9 cellular contexts compared by ENCODE assay signal in the genomic region with DNA sequence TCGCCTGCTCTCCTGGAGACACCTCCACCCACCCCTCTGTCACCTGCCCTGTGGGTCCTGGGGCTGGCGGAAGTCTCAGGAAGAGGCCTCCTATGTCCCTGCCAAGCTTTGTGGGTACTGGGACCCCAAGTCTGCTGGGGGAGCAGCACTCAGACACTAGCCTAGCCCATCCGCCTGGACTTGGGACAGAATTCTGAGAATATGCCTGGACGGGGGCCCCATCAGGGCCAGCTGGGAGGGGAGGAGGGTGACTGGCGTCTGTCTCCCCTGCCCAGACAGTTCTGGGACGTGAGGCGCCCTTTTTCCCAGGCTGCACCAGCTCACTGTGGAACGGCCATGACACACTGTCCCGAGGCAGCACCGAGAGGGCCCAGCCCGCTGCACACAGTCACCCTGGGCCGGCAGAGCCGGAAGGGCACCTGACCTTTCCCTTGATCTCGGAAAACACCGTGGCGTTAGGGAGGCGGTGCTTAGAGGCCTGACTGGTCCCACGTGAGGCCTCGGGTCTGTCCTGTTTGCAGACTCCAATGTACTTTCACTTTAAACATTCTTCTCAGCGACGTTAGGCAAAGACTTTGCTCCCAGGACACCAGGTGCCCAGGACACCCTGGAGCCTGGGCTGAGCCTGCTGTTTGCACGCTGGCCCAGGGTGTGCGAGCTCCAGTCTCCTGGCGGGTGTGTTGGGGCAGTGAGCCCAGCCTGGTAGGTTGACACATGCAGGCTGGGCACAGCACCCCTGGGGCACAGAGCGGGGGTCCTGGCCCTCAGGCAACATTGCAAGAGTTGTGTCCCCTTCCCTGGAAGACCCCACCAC. TPM values are rescaled to one million over a fixed set of nuclear protein-coding genes. Genes with fewer than 3 reads are reported as not detected.
DNase-seq lines count a peak whose midpoint lies in the region; ATAC-seq and TF ChIP-seq lines count a peak whose summit lies in the region.
"Had no signal": no experiment of that assay in that cellular context is flagged by ENCODE, and none has a peak within 500 bp of the region (broad histone marks: within the 10 kb centered on the region; RNA-seq: fewer than 3 reads in every experiment).

No MANE protein-coding gene starts in this region.

- 52 to 55% methylated on average over 6 to 20 of the region's 25 CpGs for WGBS in upper lobe of left lung, 2 donors

- H3K9me3 ChIP-seq in lower lobe of right lung (no peaks in the 10 kb centered on the region), upper lobe of left lung (no peaks in the 10 kb centered on the region)

- H3K4me1 ChIP-seq in lower lobe of right lung (peaks cover 29% of the 10 kb centered on the region), upper lobe of left lung (peaks cover 13 to 27% (median 21%) of the 10 kb centered on the region in 4 donors)

- H3K27ac ChIP-seq in lower lobe of right lung: peak overlapping the region; percentile 72
- H3K27ac ChIP-seq in upper lobe of left lung: peak overlapping the region; percentile 72 to 88 (median 83)

- H3K4me3 ChIP-seq in choroid plexus epithelial cell (ENCODE audit: low read depth, low read length) (peak overlapping the region; percentile 46), lower lobe of right lung (peak overlapping the region; percentile 24), upper lobe of left lung (peak overlapping the region in 3 of 4 donors; percentile 16 to 39 (median 29))

- DNase-seq in Right ventricle myocardium inferior (ENCODE audit: missing footprints): peak; percentile 63
- no peak for DNase-seq in cardiac septum (ENCODE audit: low spot score)
- DNase-seq in choroid plexus epithelial cell (ENCODE audit: low read depth): peak; percentile 79
- peak; percentile 85 for DNase-seq in lower lobe of right lung
- peak; percentile 83 to 92 for DNase-seq in upper lobe of left lung
- DNase-seq in erythroblast (lab: John Stamatoyannopoulos, UW): no peak
- no peak for DNase-seq in stimulated activated CD8-positive, alpha-beta memory T cell treated with anti-CD3 and anti-CD28 coated beads, Interleukin-4, amount 100 ng/mL, for 48 hours
- DNase-seq: NCI-H69 had no signal

- H3K36me3 ChIP-seq in lower lobe of right lung (no peaks in the 10 kb centered on the region), upper lobe of left lung (peaks cover 0 to 18% (median 9%) of the 10 kb centered on the region in 4 donors)

- TF ChIP-seq CTCF in choroid plexus epithelial cell (conservative IDR thresholded peaks at IDR 0.05; ENCODE audit: low read depth, low read length) (no peak), lower lobe of right lung (IDR thresholded peaks at IDR 0.05) (no peak), upper lobe of left lung (IDR thresholded peaks at IDR 0.05) (no peak)

- TF ChIP-seq POLR2A in upper lobe of left lung (IDR thresholded peaks at IDR 0.05): peak in 1 of 4 donors; percentile 52
- no peak for TF ChIP-seq POLR2A in erythroblast (IDR thresholded peaks at IDR 0.05; ENCODE audit: low read length)

- intact Hi-C loops in Right ventricle myocardium inferior (cut with DNase I): no loop called here
- intact Hi-C loops in cardiac septum (cut with DNase I): no loop called here
- intact Hi-C loops in lower lobe of right lung (cut with DNase I): no loop called here

- no peak for ATAC-seq in Right ventricle myocardium inferior
- peak; percentile 85 to 92 for ATAC-seq in lower lobe of right lung
- ATAC-seq in upper lobe of left lung (ENCODE audit: low FRiP score in 2 of 2): peak; percentile 44 to 88
- no peak for ATAC-seq in HG03571 (IDR thresholded peaks at IDR 0.05; ENCODE audit: unreplicated experiment)

- TF ChIP-seq EP300 in upper lobe of left lung (IDR thresholded peaks at IDR 0.05): no peak

- peaks cover 10% of the 10 kb centered on the region for H3K27me3 ChIP-seq in lower lobe of right lung (ENCODE audit: low read depth)
- peaks cover 0 to 15% (median 4%) of the 10 kb centered on the region in 4 donors for H3K27me3 ChIP-seq in upper lobe of left lung

RNA-seq across cellular contexts. Expression of gene SLC26A1, which starts 0.7 kb away (rescaled TPM):
- total RNA-seq in Right ventricle myocardium inferior (not detected), cardiac septum (0.22 TPM), lower lobe of right lung (1.0 TPM), upper lobe of left lung (1 to 10 TPM in 1 of 6 donors, under 1 TPM in 5; 0.39 to 2.1 (median 0.68) TPM)

RNA-seq across cellular contexts. Expression of gene IDUA, which starts 5.7 kb away (rescaled TPM):
- total RNA-seq in Right ventricle myocardium inferior (8.6 TPM), cardiac septum (12.9 TPM), lower lobe of right lung (46.0 TPM), upper lobe of left lung (100 to 1,000 TPM in 1 of 6 donors, 10 to 100 TPM in 5; 13.5 to 152 (median 55.9) TPM)

RNA-seq across cellular contexts. Expression of gene FGFRL1, which starts 18.9 kb away (rescaled TPM):
- total RNA-seq in Right ventricle myocardium inferior (21.0 TPM), cardiac septum (28.1 TPM), lower lobe of right lung (23.4 TPM), upper lobe of left lung (10 to 100 TPM; 21.0 to 32.4 (median 25.6) TPM)

RNA-seq across cellular contexts. Expression of gene DGKQ, which starts 19.1 kb away (rescaled TPM):
- 3.8 TPM for total RNA-seq in Right ventricle myocardium inferior
- total RNA-seq in cardiac septum: 5.2 TPM
- total RNA-seq in lower lobe of right lung: 18.8 TPM
- 10 to 100 TPM; 10.7 to 36.7 (median 17.5) TPM for total RNA-seq in upper lobe of left lung

Comparison
In these comparisons a context has a peak if more than half of its experiments do, and no peak if none do; other contexts are left out.
1. DNase-seq: peak in Right ventricle myocardium inferior (single experiment), choroid plexus epithelial cell (single experiment), lower lobe of right lung (single experiment) and upper lobe of left lung (2 of 2); none in cardiac septum (single experiment), erythroblast (0 of 2) and stimulated activated CD8-positive, alpha-beta memory T cell treated with anti-CD3 and anti-CD28 coated beads, Interleukin-4, amount 100 ng/mL, for 48 hours (single experiment).
2. ATAC-seq: peak in lower lobe of right lung (2 of 2) and upper lobe of left lung (2 of 2); none in Right ventricle myocardium inferior (single experiment) and HG03571 (single experiment).
3. Peak in every context shown above with its lines, with median percentiles within 50 percentile points of each other: H3K4me3 ChIP-seq.